In genomic region chr2:199455186-199455532, GRCh38 we compare ENCODE assay signal across 1 cellular context.
TF ChIP-seq lines count a peak whose summit lies in the region.

No MANE protein-coding gene starts in this region.

TF ChIP-seq in IMR-90, 13 proteins besides CTCF, POLR2A, EP300 and RAD21:
- TF ChIP-seq, protein P1, sequence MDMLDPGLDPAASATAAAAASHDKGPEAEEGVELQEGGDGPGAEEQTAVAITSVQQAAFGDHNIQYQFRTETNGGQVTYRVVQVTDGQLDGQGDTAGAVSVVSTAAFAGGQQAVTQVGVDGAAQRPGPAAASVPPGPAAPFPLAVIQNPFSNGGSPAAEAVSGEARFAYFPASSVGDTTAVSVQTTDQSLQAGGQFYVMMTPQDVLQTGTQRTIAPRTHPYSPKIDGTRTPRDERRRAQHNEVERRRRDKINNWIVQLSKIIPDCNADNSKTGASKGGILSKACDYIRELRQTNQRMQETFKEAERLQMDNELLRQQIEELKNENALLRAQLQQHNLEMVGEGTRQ (IDR thresholded peaks at IDR 0.05; ENCODE audit: low read depth, low read length): no peak
- TF ChIP-seq RCOR1 (IDR thresholded peaks at IDR 0.05; ENCODE audit: insufficient replicate concordance, low read length) (no peak), FOS (IDR thresholded peaks at IDR 0.05; ENCODE audit: low read depth, low read length) (no peak), MAZ (IDR thresholded peaks at IDR 0.05; ENCODE audit: borderline replicate concordance, low read depth, low read length) (no peak), NFE2L2 (IDR thresholded peaks at IDR 0.05; ENCODE audit: low read depth, low read length) (no peak)
- TF ChIP-seq, protein P2, sequence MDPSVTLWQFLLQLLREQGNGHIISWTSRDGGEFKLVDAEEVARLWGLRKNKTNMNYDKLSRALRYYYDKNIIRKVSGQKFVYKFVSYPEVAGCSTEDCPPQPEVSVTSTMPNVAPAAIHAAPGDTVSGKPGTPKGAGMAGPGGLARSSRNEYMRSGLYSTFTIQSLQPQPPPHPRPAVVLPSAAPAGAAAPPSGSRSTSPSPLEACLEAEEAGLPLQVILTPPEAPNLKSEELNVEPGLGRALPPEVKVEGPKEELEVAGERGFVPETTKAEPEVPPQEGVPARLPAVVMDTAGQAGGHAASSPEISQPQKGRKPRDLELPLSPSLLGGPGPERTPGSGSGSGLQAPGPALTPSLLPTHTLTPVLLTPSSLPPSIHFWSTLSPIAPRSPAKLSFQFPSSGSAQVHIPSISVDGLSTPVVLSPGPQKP (IDR thresholded peaks at IDR 0.05; ENCODE audit: borderline replicate concordance, low read depth, low read length): no peak
